In genomic region chr14:88628033-88628432, GRCh38 we compare ENCODE assay signal across 27 cellular contexts.
"Had no signal": no experiment of that assay in that cellular context is flagged by ENCODE, and none has a peak within 500 bp of the region (broad histone marks: within the 10 kb centered on the region; RNA-seq: fewer than 3 reads in every experiment).

No MANE protein-coding gene starts in this region.

- H3K36me3 Mint-ChIP-seq: natural killer cell, neural progenitor cell had no signal

- DNase-seq: natural killer cell; occipital lobe; ovary; posterior cingulate gyrus; psoas muscle; right cardiac atrium; right lobe of liver; sigmoid colon; small intestine; stimulated activated CD4-positive, alpha-beta T cell treated with anti-CD3 and anti-CD28 coated beads, Interleukin-15, amount 100 ng/mL, for 24 hours; stimulated activated CD4-positive, alpha-beta T cell treated with anti-CD3 and anti-CD28 coated beads, Interleukin-2, amount 100 ng/mL, for 24 hours; stimulated activated CD4-positive, alpha-beta T cell treated with anti-CD3 and anti-CD28 coated beads, Interleukin-2, amount 100 ng/mL, for 48 hours; stimulated activated CD4-positive, alpha-beta T cell treated with anti-CD3 and anti-CD28 coated beads, Interleukin-4, amount 100 ng/mL, for 24 hours; stimulated activated naive B cell treated with anti-CD40 and anti-IgM and Interleukin-4, amounts not matched to agents 10 μg/mL and 1 μg/mL and 100 μg/mL, for 72 hours; stimulated activated naive CD4-positive, alpha-beta T cell treated with Interleukin-2 at 50 U/mL for 16 hours; stomach; thyroid gland; trophoblast cell; upper lobe of left lung; uterus had no signal

- H3K4me3 Mint-ChIP-seq: natural killer cell; nephron; neural progenitor cell; stimulated activated effector memory CD8-positive, alpha-beta T cell treated with anti-CD3 and anti-CD28 coated beads, Interleukin-12 subunit alpha, Interleukin-12 subunit beta, amount 100 ng/mL, for 72 hours; stimulated activated naive B cell treated with anti-CD40 and anti-IgM and Interleukin-4, amounts not matched to agents 10 μg/mL and 1 μg/mL and 100 μg/mL, for 72 hours; stimulated activated naive CD8-positive, alpha-beta T cell treated with anti-CD3 and anti-CD28 coated beads, Interleukin-15, Interleukin-2, amounts not matched to agents 100 ng/mL and 50 ng/mL, for 24 hours had no signal

- H3K27me3 Mint-ChIP-seq: progenitor cell of endocrine pancreas; stimulated activated naive B cell treated with anti-CD40 and anti-IgM and Interleukin-4, amounts not matched to agents 10 μg/mL and 1 μg/mL and 100 μg/mL, for 72 hours; stimulated activated naive CD8-positive, alpha-beta T cell treated with anti-CD3 and anti-CD28 coated beads, Interleukin-15, Interleukin-2, amounts not matched to agents 100 ng/mL and 50 ng/mL, for 24 hours had no signal

- ATAC-seq: natural killer cell; psoas muscle; right cardiac atrium; right lobe of liver; stimulated activated effector memory CD8-positive, alpha-beta T cell treated with anti-CD3 and anti-CD28 coated beads, Interleukin-12 subunit alpha, Interleukin-12 subunit beta, amount 100 ng/mL, for 72 hours; stimulated activated naive B cell treated with anti-CD40 and anti-IgM and Interleukin-4, amounts not matched to agents 10 μg/mL and 1 μg/mL and 100 μg/mL, for 72 hours had no signal

- H3K4me1 Mint-ChIP-seq: natural killer cell; neural progenitor cell; stimulated activated effector memory CD8-positive, alpha-beta T cell treated with anti-CD3 and anti-CD28 coated beads, Interleukin-12 subunit alpha, Interleukin-12 subunit beta, amount 100 ng/mL, for 72 hours; stimulated activated naive B cell treated with anti-CD40 and anti-IgM and Interleukin-4, amounts not matched to agents 10 μg/mL and 1 μg/mL and 100 μg/mL, for 72 hours had no signal

- H3K27ac Mint-ChIP-seq: natural killer cell; neural progenitor cell; progenitor cell of endocrine pancreas; stimulated activated effector memory CD8-positive, alpha-beta T cell treated with anti-CD3 and anti-CD28 coated beads, Interleukin-12 subunit alpha, Interleukin-12 subunit beta, amount 100 ng/mL, for 72 hours; stimulated activated naive B cell treated with anti-CD40 and anti-IgM and Interleukin-4, amounts not matched to agents 10 μg/mL and 1 μg/mL and 100 μg/mL, for 72 hours; stimulated activated naive CD8-positive, alpha-beta T cell treated with anti-CD3 and anti-CD28 coated beads, Interleukin-15, Interleukin-2, amounts not matched to agents 100 ng/mL and 50 ng/mL, for 24 hours had no signal

- H3K9me3 Mint-ChIP-seq: natural killer cell; nephron; neural progenitor cell; stimulated activated effector memory CD8-positive, alpha-beta T cell treated with anti-CD3 and anti-CD28 coated beads, Interleukin-12 subunit alpha, Interleukin-12 subunit beta, amount 100 ng/mL, for 72 hours; stimulated activated naive B cell treated with anti-CD40 and anti-IgM and Interleukin-4, amounts not matched to agents 10 μg/mL and 1 μg/mL and 100 μg/mL, for 72 hours; stimulated activated naive CD8-positive, alpha-beta T cell treated with anti-CD3 and anti-CD28 coated beads, Interleukin-15, Interleukin-2, amounts not matched to agents 100 ng/mL and 50 ng/mL, for 24 hours had no signal

- H3K4me3 ChIP-seq: neural progenitor cell, ovary, psoas muscle, right lobe of liver, sigmoid colon, stomach, thoracic aorta, thyroid gland, tibial nerve, upper lobe of left lung, uterus had no signal
